In the genomic region with DNA sequence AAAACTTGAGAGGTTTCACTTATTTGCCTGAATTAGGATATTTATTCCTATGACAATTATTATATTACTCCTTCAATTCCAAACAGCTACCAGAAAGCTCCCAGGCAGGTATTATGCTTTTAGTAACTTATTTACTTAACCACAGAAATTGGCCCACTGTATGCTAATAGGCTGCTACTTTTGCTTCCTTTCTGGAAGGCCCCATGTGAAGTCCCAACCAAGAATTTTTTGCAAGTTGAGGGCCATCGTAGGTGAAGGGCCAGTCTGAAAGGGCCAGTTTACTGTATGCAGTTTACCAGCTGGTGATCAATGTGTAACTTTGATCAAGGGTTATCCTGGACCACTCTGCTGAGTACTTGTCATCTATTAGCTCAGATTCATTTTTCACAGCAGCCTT, we compare ENCODE assay signal across 1 cellular context.
TF ChIP-seq lines count a peak whose summit lies in the region.

No MANE protein-coding gene starts in this region.

TF ChIP-seq in GM12878, 131 proteins besides CTCF, POLR2A, EP300 and RAD21 (continued from another document and continues in another):
- TF ChIP-seq IRF5 (IDR thresholded peaks at IDR 0.05; ENCODE audit: borderline replicate concordance) (no peak), MYB (IDR thresholded peaks at IDR 0.05; ENCODE audit: borderline replicate concordance, low read depth, low read length) (no peak), CEBPB (IDR thresholded peaks at IDR 0.05; ENCODE audit: borderline replicate concordance in 1 of 2, low read depth in 2 of 2, low read length in 2 of 2) (no peak), PBX3 (IDR thresholded peaks at IDR 0.05; ENCODE audit: insufficient replicate concordance, low read depth, low read length) (no peak), JUND (IDR thresholded peaks at IDR 0.05; ENCODE audit: low read depth, low read length) (no peak), KLF5 (IDR thresholded peaks at IDR 0.05; ENCODE audit: partially characterized antibody) (no peak), POU2F2 (IDR thresholded peaks at IDR 0.05; ENCODE audit: borderline replicate concordance, low read depth, low read length) (peak; percentile 81; the same call in 1 of the 3 replicates), SPI1 (IDR thresholded peaks at IDR 0.05; ENCODE audit: borderline replicate concordance, insufficient read depth, low read depth, low read length) (peak; percentile 54), NFIC (IDR thresholded peaks at IDR 0.05; ENCODE audit: low read depth, low read length) (no peak), CHD4 (IDR thresholded peaks at IDR 0.05) (no peak), IKZF2 (IDR thresholded peaks at IDR 0.05) (peak; percentile 35 to 62; a peak in 2 of 4 replicates), SREBF1 (IDR thresholded peaks at IDR 0.05; ENCODE audit: low read length) (no peak), SIX5 (IDR thresholded peaks at IDR 0.05; ENCODE audit: low read depth, low read length, severe bottlenecking) (no peak), MEF2B (IDR thresholded peaks at IDR 0.05; ENCODE audit: partially characterized antibody, poor library complexity, severe bottlenecking) (no peak), PML (IDR thresholded peaks at IDR 0.05; ENCODE audit: low read length) (no peak), ATF7 (IDR thresholded peaks at IDR 0.05; ENCODE audit: low read depth) (no peak), RELB (IDR thresholded peaks at IDR 0.05; ENCODE audit: low read depth) (peak; percentile 74; the same call in 1 of the 2 replicates), RELA (IDR thresholded peaks at IDR 0.05; ENCODE audit: borderline replicate concordance, partially characterized antibody) (peak; percentile 80), RUNX3 (IDR thresholded peaks at IDR 0.05; ENCODE audit: low read length) (peak; percentile 75), SP1 (IDR thresholded peaks at IDR 0.05; ENCODE audit: low read depth, low read length) (no peak), EZH2 (IDR thresholded peaks at IDR 0.05; ENCODE audit: borderline replicate concordance, control insufficient read depth, low read depth, low read length) (no peak), SMARCA5 (IDR thresholded peaks at IDR 0.05) (no peak), NR2F1 (conservative IDR thresholded peaks at IDR 0.05) (0 out of 2 replicates have a peak, but pooled peaks have one; percentile 23), DPF2 (IDR thresholded peaks at IDR 0.05) (peak; percentile 24; the same call in 1 of the 2 replicates), HDAC6 (IDR thresholded peaks at IDR 0.05; ENCODE audit: unreplicated experiment) (no peak), BMI1 (IDR thresholded peaks at IDR 0.05; ENCODE audit: borderline replicate concordance) (no peak), FOXM1 (IDR thresholded peaks at IDR 0.05; ENCODE audit: low read depth, low read length) (no peak), BRCA1 (IDR thresholded peaks at IDR 0.05; ENCODE audit: low read depth, low read length) (no peak), SREBF2 (IDR thresholded peaks at IDR 0.05; ENCODE audit: low read length) (no peak), MXI1 (IDR thresholded peaks at IDR 0.05; ENCODE audit: low read depth, low read length) (no peak), CBX3 (IDR thresholded peaks at IDR 0.05; ENCODE audit: borderline replicate concordance, low read depth) (no peak), ZNF384 (IDR thresholded peaks at IDR 0.05; ENCODE audit: borderline replicate concordance, low read depth, low read length) (no peak), MTA2 (IDR thresholded peaks at IDR 0.05; ENCODE audit: low read depth) (peak; percentile 72; the same call in 1 of the 2 replicates), POLR2AphosphoS5 (IDR thresholded peaks at IDR 0.05; ENCODE audit: low read length) (no peak), STAT1 (conservative IDR thresholded peaks at IDR 0.05) (no peak), BCL11A (IDR thresholded peaks at IDR 0.05; ENCODE audit: low read depth, low read length) (0 out of 2 replicates have a peak, but pooled peaks have one; percentile 31)
- TF ChIP-seq, protein P1, sequence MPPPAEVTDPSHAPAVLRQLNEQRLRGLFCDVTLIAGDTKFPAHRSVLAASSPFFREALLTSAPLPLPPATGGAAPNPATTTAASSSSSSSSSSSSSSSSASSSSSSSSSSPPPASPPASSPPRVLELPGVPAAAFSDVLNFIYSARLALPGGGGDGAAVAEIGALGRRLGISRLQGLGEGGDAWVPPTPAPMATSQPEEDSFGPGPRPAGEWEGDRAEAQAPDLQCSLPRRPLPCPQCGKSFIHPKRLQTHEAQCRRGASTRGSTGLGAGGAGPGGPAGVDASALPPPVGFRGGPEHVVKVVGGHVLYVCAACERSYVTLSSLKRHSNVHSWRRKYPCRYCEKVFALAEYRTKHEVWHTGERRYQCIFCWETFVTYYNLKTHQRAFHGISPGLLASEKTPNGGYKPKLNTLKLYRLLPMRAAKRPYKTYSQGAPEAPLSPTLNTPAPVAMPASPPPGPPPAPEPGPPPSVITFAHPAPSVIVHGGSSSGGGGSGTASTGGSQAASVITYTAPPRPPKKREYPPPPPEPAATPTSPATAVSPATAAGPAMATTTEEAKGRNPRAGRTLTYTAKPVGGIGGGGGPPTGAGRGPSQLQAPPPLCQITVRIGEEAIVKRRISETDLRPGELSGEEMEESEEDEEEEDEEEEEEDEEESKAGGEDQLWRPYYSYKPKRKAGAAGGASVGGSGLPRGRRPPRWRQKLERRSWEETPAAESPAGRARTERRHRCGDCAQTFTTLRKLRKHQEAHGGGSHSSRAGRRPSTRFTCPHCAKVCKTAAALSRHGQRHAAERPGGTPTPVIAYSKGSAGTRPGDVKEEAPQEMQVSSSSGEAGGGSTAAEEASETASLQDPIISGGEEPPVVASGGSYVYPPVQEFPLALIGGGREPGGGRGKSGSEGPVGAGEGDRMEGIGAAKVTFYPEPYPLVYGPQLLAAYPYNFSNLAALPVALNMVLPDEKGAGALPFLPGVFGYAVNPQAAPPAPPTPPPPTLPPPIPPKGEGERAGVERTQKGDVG (CRISPR knock-in tag; IDR thresholded peaks at IDR 0.05) = no peak
- TF ChIP-seq, protein P2, sequence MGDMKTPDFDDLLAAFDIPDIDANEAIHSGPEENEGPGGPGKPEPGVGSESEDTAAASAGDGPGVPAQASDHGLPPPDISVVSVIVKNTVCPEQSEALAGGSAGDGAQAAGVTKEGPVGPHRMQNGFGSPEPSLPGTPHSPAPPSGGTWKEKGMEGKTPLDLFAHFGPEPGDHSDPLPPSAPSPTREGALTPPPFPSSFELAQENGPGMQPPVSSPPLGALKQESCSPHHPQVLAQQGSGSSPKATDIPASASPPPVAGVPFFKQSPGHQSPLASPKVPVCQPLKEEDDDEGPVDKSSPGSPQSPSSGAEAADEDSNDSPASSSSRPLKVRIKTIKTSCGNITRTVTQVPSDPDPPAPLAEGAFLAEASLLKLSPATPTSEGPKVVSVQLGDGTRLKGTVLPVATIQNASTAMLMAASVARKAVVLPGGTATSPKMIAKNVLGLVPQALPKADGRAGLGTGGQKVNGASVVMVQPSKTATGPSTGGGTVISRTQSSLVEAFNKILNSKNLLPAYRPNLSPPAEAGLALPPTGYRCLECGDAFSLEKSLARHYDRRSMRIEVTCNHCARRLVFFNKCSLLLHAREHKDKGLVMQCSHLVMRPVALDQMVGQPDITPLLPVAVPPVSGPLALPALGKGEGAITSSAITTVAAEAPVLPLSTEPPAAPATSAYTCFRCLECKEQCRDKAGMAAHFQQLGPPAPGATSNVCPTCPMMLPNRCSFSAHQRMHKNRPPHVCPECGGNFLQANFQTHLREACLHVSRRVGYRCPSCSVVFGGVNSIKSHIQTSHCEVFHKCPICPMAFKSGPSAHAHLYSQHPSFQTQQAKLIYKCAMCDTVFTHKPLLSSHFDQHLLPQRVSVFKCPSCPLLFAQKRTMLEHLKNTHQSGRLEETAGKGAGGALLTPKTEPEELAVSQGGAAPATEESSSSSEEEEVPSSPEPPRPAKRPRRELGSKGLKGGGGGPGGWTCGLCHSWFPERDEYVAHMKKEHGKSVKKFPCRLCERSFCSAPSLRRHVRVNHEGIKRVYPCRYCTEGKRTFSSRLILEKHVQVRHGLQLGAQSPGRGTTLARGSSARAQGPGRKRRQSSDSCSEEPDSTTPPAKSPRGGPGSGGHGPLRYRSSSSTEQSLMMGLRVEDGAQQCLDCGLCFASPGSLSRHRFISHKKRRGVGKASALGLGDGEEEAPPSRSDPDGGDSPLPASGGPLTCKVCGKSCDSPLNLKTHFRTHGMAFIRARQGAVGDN (IDR thresholded peaks at IDR 0.05) = peak; percentile 51
- TF ChIP-seq, protein P3, sequence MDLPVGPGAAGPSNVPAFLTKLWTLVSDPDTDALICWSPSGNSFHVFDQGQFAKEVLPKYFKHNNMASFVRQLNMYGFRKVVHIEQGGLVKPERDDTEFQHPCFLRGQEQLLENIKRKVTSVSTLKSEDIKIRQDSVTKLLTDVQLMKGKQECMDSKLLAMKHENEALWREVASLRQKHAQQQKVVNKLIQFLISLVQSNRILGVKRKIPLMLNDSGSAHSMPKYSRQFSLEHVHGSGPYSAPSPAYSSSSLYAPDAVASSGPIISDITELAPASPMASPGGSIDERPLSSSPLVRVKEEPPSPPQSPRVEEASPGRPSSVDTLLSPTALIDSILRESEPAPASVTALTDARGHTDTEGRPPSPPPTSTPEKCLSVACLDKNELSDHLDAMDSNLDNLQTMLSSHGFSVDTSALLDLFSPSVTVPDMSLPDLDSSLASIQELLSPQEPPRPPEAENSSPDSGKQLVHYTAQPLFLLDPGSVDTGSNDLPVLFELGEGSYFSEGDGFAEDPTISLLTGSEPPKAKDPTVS (IDR thresholded peaks at IDR 0.05; ENCODE audit: low read depth, low read length) = no peak
- TF ChIP-seq, protein P4, sequence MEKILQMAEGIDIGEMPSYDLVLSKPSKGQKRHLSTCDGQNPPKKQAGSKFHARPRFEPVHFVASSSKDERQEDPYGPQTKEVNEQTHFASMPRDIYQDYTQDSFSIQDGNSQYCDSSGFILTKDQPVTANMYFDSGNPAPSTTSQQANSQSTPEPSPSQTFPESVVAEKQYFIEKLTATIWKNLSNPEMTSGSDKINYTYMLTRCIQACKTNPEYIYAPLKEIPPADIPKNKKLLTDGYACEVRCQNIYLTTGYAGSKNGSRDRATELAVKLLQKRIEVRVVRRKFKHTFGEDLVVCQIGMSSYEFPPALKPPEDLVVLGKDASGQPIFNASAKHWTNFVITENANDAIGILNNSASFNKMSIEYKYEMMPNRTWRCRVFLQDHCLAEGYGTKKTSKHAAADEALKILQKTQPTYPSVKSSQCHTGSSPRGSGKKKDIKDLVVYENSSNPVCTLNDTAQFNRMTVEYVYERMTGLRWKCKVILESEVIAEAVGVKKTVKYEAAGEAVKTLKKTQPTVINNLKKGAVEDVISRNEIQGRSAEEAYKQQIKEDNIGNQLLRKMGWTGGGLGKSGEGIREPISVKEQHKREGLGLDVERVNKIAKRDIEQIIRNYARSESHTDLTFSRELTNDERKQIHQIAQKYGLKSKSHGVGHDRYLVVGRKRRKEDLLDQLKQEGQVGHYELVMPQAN (conservative IDR thresholded peaks at IDR 0.05) = no peak
- TF ChIP-seq, protein P5, sequence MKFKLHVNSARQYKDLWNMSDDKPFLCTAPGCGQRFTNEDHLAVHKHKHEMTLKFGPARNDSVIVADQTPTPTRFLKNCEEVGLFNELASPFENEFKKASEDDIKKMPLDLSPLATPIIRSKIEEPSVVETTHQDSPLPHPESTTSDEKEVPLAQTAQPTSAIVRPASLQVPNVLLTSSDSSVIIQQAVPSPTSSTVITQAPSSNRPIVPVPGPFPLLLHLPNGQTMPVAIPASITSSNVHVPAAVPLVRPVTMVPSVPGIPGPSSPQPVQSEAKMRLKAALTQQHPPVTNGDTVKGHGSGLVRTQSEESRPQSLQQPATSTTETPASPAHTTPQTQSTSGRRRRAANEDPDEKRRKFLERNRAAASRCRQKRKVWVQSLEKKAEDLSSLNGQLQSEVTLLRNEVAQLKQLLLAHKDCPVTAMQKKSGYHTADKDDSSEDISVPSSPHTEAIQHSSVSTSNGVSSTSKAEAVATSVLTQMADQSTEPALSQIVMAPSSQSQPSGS (IDR thresholded peaks at IDR 0.05; ENCODE audit: low read length) = no peak
